1 cellular context compared by ENCODE assay signal in the genomic region with DNA sequence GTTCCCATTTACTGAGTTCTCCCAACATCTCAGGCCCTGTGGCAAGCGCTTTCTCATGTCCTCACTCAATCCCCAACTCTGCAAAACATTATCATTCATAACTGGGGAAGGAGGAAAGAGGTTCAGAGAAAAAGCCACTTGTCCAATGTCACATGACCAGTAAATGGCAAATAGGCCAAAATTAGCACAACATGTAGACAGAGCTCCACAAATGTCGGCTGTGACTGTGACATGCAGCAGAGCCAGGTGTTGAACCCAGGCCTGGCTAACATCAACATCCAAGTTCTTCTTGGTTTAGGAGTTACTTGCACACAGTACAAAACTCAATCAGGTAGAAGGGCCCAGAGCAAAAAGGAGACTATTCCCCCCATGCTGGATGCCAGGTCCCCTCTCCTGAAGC.
TF ChIP-seq lines count a peak whose summit lies in the region.

No MANE protein-coding gene starts in this region.

TF ChIP-seq in K562, 482 proteins besides CTCF, POLR2A, EP300 and RAD21:
- TF ChIP-seq NFIX (CRISPR knock-in tag; IDR thresholded peaks at IDR 0.05; ENCODE audit: low read depth) (no peak), CBFB (CRISPR knock-in tag; IDR thresholded peaks at IDR 0.05) (no peak), TFE3 (CRISPR knock-in tag; IDR thresholded peaks at IDR 0.05) (peak; percentile 74)
TF ChIP-seq in K562: peak in this region for 1.
